Comparison of ENCODE assay signal across 2 cellular contexts in genomic region chr2:177881921-177882320, GRCh38.
TF ChIP-seq lines count a peak whose summit lies in the region.

No MANE protein-coding gene starts in this region.

TF ChIP-seq in liver, 16 proteins besides CTCF, POLR2A, EP300 and RAD21 (continued from another document):
- TF ChIP-seq REST (IDR thresholded peaks at IDR 0.05) (no peak), ZBTB33 (IDR thresholded peaks at IDR 0.05) (no peak), YY1 (IDR thresholded peaks at IDR 0.05) (no peak), NR2F2 (IDR thresholded peaks at IDR 0.05) (no peak), TAF1 (conservative IDR thresholded peaks at IDR 0.05) (no peak), ATF3 (IDR thresholded peaks at IDR 0.05) (no peak), SP1 (IDR thresholded peaks at IDR 0.05) (no peak), HNF4A (conservative IDR thresholded peaks at IDR 0.05) (no peak), GABPA (IDR thresholded peaks at IDR 0.05 in 1 of 2, conservative IDR thresholded peaks at IDR 0.05 in 1 of 2) (no peak), FOXA2 (IDR thresholded peaks at IDR 0.05) (no peak), EGR1 (IDR thresholded peaks at IDR 0.05; ENCODE audit: low read depth in 2 of 2) (no peak), JUND (IDR thresholded peaks at IDR 0.05) (no peak)
- TF ChIP-seq, protein P1, sequence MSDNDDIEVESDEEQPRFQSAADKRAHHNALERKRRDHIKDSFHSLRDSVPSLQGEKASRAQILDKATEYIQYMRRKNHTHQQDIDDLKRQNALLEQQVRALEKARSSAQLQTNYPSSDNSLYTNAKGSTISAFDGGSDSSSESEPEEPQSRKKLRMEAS (IDR thresholded peaks at IDR 0.05): no peak
TF ChIP-seq in liver: peak in this region for 0.

TF ChIP-seq in HepG2, 621 proteins besides CTCF, POLR2A, EP300 and RAD21 (continued from another document):
- no peak for TF ChIP-seq ZUFSP (CRISPR knock-in tag; IDR thresholded peaks at IDR 0.05; ENCODE audit: borderline replicate concordance)
- no peak for TF ChIP-seq ARNT (IDR thresholded peaks at IDR 0.05)
- no peak for TF ChIP-seq NBN (conservative IDR thresholded peaks at IDR 0.05)
- no peak for TF ChIP-seq STAT6 (CRISPR knock-in tag; IDR thresholded peaks at IDR 0.05; ENCODE audit: borderline replicate concordance)
- no peak for TF ChIP-seq RAD51 (IDR thresholded peaks at IDR 0.05; ENCODE audit: borderline replicate concordance)
- TF ChIP-seq NFKBIZ (CRISPR knock-in tag; IDR thresholded peaks at IDR 0.05): no peak
- no peak for TF ChIP-seq PHF21A (CRISPR knock-in tag; IDR thresholded peaks at IDR 0.05)
- TF ChIP-seq MTF1 (CRISPR knock-in tag; IDR thresholded peaks at IDR 0.05): no peak
- no peak for TF ChIP-seq ZNF547 (CRISPR knock-in tag; IDR thresholded peaks at IDR 0.05)
TF ChIP-seq in HepG2: peak in this region for 0.
